In genomic region chr7:4747013-4747412, GRCh38 we compare ENCODE assay signal across 8 cellular contexts. TPM values are rescaled to one million over a fixed set of nuclear protein-coding genes. Genes with fewer than 3 reads are reported as not detected.
DNase-seq lines count a peak whose midpoint lies in the region; ATAC-seq and TF ChIP-seq lines count a peak whose summit lies in the region.

No MANE protein-coding gene starts in this region.

- no peak overlapping the region for H3K4me3 ChIP-seq in adrenal gland

- CTCF ChIA-PET in activated CD4-positive, alpha-beta T cell treated with anti-CD3 and anti-CD28 coated beads, Interleukin-2, amount 10 ng/mL, durations not matched to agents 7 days and 5 days (lab: Charles Lee): interaction anchor here (1.0 to 2.2 kb wide), 3 partner anchors 11 to 46 kb away, joined by 4 to 11 read pairs (median 5); no protein-coding TSS in a partner anchor

- H3K27ac ChIP-seq in adrenal gland: peak overlapping the region; percentile 27 to 92 (median 88)
- peak overlapping the region; percentile 97 for H3K27ac ChIP-seq in substantia nigra (ENCODE audit: low read depth, low read length, poor library complexity, severe bottlenecking)

- no peaks in the 10 kb centered on the region for H3K27me3 ChIP-seq in adrenal gland

- peaks cover 42% of the 10 kb centered on the region for H3K36me3 Mint-ChIP-seq in activated CD4-positive, alpha-beta T cell treated with anti-CD3 and anti-CD28 coated beads, Interleukin-2, amount 10 ng/mL, durations not matched to agents 7 days and 5 days (ENCODE audit: low read depth)

- no peaks in the 10 kb centered on the region for H3K9me3 Mint-ChIP-seq in activated CD4-positive, alpha-beta T cell treated with anti-CD3 and anti-CD28 coated beads, Interleukin-2, amount 10 ng/mL, durations not matched to agents 7 days and 5 days

- TF ChIP-seq CTCF in adrenal gland (IDR thresholded peaks at IDR 0.05): no peak

- no peak for DNase-seq in activated CD4-positive, alpha-beta T cell treated with anti-CD3 and anti-CD28 coated beads, Interleukin-2, amount 10 ng/mL, durations not matched to agents 7 days and 5 days
- no peak for DNase-seq in activated CD4-positive, alpha-beta T cell treated with anti-CD3 and anti-CD28 coated beads for 48 hours
- DNase-seq in adrenal gland: no peak
- peak; percentile 18 to 38 for DNase-seq in lung microvascular endothelial cell (ENCODE audit: low read depth in 2 of 2)
- peak in 6 of 49 donors; percentile 12 to 33 (median 18) for DNase-seq in substantia nigra (lab: John Stamatoyannopoulos, UW)
- no peak for DNase-seq in central memory CD4-positive, alpha-beta T cell

- no peaks in the 10 kb centered on the region for H3K27me3 Mint-ChIP-seq in activated CD4-positive, alpha-beta T cell treated with anti-CD3 and anti-CD28 coated beads, Interleukin-2, amount 10 ng/mL, durations not matched to agents 7 days and 5 days

- no peaks in the 10 kb centered on the region for H3K9me3 ChIP-seq in adrenal gland (replicated peaks in 1 of 3)

- H3K27ac Mint-ChIP-seq in activated CD4-positive, alpha-beta T cell treated with anti-CD3 and anti-CD28 coated beads, Interleukin-2, amount 10 ng/mL, durations not matched to agents 7 days and 5 days: peak overlapping the region; percentile 98

- intact Hi-C loops in adrenal gland (cut with DNase I): loop anchor here (5.0 kb wide), 2 partner anchors 65 to 105 kb away; partner anchors contain the start of gene FOXK1 (in 1 of the 2)

- peaks cover 69% of the 10 kb centered on the region for H3K4me1 Mint-ChIP-seq in activated CD4-positive, alpha-beta T cell treated with anti-CD3 and anti-CD28 coated beads, Interleukin-2, amount 10 ng/mL, durations not matched to agents 7 days and 5 days

- WGBS in adrenal gland, 4 donors: 78 to 86% (median 83%) methylated on average over 18 to 22 of the region's 22 CpGs

- ATAC-seq in HG02884 (IDR thresholded peaks at IDR 0.05; ENCODE audit: unreplicated experiment) (no peak), HG02678 (IDR thresholded peaks at IDR 0.05; ENCODE audit: unreplicated experiment) (no peak)

- peaks cover 0 to 12% of the 10 kb centered on the region in 2 donors for H3K36me3 ChIP-seq in adrenal gland (replicated peaks in 1 of 2)

- H3K4me3 Mint-ChIP-seq in activated CD4-positive, alpha-beta T cell treated with anti-CD3 and anti-CD28 coated beads, Interleukin-2, amount 10 ng/mL, durations not matched to agents 7 days and 5 days: peak overlapping the region; percentile 48

- POLR2A ChIA-PET in activated CD4-positive, alpha-beta T cell treated with anti-CD3 and anti-CD28 coated beads, Interleukin-2, amount 10 ng/mL, durations not matched to agents 7 days and 5 days (lab: Charles Lee): no interaction called here

- no peak for TF ChIP-seq POLR2A in adrenal gland (IDR thresholded peaks at IDR 0.05)

- peaks cover 23 to 50% of the 10 kb centered on the region in 2 donors for H3K4me1 ChIP-seq in adrenal gland (replicated peaks in 1 of 2)

RNA-seq across cellular contexts. Expression of gene AP5Z1, which starts 28.4 kb away (rescaled TPM):
- total RNA-seq in activated CD4-positive, alpha-beta T cell treated with anti-CD3 and anti-CD28 coated beads, Interleukin-2, amount 10 ng/mL, durations not matched to agents 7 days and 5 days: 10 to 100 TPM; 61.1 to 71.3 TPM
- total RNA-seq in adrenal gland (10 to 100 TPM; 35.2 to 68.4 (median 49.5) TPM), lung microvascular endothelial cell (19.2 and 20.2 TPM in 2 replicates)
- polyA plus RNA-seq in adrenal gland: 100 to 1,000 TPM in 2 of 3 donors, 1 to 10 TPM in 1; 8.4 to 188 (median 112) TPM

Comparison
In these comparisons a context has a peak if more than half of its experiments do, and no peak if none do; other contexts are left out.
1. DNase-seq: peak in lung microvascular endothelial cell (2 of 2); none in activated CD4-positive, alpha-beta T cell treated with anti-CD3 and anti-CD28 coated beads, Interleukin-2, amount 10 ng/mL, durations not matched to agents 7 days and 5 days (single experiment), activated CD4-positive, alpha-beta T cell treated with anti-CD3 and anti-CD28 coated beads for 48 hours (single experiment), adrenal gland (0 of 7) and central memory CD4-positive, alpha-beta T cell (single experiment).